1 cellular context compared by ENCODE assay signal in the genomic region with DNA sequence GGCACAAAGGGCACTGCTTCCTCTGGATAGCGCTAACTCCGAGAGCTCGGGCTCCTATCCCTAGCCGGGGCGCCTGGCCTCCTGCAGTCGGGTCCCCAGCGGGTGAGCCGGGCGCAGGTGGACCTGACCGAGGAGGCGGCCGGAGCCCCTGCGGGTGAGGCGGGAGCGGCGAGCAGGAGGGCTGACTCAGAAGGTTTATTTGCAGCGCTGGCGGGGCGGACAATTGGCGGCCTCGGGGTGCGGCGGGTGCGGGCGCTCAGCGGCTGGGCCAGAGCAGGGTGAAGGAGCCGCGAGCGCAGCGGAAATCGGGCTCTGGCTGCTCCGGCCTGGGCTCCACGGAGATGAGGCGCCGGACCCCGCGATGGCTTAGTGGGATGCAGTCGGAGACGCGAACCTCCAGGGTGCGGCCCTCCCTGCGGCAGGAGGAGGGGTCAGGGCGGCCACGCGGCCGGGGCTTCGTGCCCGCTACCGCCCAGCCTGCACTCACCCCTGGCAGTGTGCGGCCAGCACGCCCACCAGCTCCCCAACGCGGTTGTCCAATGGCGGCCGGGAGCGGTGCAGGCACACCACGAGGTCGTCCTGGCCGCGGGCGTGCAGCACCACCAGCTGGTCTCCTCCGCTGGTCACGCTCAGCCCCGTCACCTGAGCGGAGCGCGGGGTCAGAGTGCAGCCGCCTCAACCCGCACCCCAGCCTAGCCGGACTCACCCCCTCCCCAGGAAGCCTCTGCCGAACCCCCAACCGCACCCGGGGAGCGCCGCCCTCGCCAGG.
TF ChIP-seq lines count a peak whose summit lies in the region.

No MANE protein-coding gene starts in this region.

TF ChIP-seq in WTC11, 78 proteins besides CTCF, POLR2A, EP300 and RAD21 (continued from another document and continues in another):
- TF ChIP-seq, protein P1, sequence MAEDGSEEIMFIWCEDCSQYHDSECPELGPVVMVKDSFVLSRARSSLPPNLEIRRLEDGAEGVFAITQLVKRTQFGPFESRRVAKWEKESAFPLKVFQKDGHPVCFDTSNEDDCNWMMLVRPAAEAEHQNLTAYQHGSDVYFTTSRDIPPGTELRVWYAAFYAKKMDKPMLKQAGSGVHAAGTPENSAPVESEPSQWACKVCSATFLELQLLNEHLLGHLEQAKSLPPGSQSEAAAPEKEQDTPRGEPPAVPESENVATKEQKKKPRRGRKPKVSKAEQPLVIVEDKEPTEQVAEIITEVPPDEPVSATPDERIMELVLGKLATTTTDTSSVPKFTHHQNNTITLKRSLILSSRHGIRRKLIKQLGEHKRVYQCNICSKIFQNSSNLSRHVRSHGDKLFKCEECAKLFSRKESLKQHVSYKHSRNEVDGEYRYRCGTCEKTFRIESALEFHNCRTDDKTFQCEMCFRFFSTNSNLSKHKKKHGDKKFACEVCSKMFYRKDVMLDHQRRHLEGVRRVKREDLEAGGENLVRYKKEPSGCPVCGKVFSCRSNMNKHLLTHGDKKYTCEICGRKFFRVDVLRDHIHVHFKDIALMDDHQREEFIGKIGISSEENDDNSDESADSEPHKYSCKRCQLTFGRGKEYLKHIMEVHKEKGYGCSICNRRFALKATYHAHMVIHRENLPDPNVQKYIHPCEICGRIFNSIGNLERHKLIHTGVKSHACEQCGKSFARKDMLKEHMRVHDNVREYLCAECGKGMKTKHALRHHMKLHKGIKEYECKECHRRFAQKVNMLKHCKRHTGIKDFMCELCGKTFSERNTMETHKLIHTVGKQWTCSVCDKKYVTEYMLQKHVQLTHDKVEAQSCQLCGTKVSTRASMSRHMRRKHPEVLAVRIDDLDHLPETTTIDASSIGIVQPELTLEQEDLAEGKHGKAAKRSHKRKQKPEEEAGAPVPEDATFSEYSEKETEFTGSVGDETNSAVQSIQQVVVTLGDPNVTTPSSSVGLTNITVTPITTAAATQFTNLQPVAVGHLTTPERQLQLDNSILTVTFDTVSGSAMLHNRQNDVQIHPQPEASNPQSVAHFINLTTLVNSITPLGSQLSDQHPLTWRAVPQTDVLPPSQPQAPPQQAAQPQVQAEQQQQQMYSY (CRISPR knock-in tag; IDR thresholded peaks at IDR 0.05): peak; percentile 64; the same call in 1 of the 2 replicates
- TF ChIP-seq, protein P2, sequence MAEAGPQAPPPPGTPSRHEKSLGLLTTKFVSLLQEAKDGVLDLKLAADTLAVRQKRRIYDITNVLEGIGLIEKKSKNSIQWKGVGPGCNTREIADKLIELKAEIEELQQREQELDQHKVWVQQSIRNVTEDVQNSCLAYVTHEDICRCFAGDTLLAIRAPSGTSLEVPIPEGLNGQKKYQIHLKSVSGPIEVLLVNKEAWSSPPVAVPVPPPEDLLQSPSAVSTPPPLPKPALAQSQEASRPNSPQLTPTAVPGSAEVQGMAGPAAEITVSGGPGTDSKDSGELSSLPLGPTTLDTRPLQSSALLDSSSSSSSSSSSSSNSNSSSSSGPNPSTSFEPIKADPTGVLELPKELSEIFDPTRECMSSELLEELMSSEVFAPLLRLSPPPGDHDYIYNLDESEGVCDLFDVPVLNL (CRISPR knock-in tag; IDR thresholded peaks at IDR 0.05; ENCODE audit: borderline replicate concordance, low read depth): peak; percentile 60; the same call in 1 of the 2 replicates
- TF ChIP-seq EMX1 (CRISPR knock-in tag; IDR thresholded peaks at IDR 0.05) (no peak), SOX15 (CRISPR knock-in tag; IDR thresholded peaks at IDR 0.05) (no peak), TCF7 (CRISPR knock-in tag; IDR thresholded peaks at IDR 0.05; ENCODE audit: low read depth) (peak; percentile 91; the same call in 1 of the 2 replicates), GRHL2 (CRISPR knock-in tag; IDR thresholded peaks at IDR 0.05; ENCODE audit: insufficient replicate concordance, severe bottlenecking) (no peak), PRRX2 (CRISPR knock-in tag; IDR thresholded peaks at IDR 0.05) (no peak), ZNF219 (CRISPR knock-in tag; IDR thresholded peaks at IDR 0.05; ENCODE audit: borderline replicate concordance) (no peak)
- TF ChIP-seq, protein P3, sequence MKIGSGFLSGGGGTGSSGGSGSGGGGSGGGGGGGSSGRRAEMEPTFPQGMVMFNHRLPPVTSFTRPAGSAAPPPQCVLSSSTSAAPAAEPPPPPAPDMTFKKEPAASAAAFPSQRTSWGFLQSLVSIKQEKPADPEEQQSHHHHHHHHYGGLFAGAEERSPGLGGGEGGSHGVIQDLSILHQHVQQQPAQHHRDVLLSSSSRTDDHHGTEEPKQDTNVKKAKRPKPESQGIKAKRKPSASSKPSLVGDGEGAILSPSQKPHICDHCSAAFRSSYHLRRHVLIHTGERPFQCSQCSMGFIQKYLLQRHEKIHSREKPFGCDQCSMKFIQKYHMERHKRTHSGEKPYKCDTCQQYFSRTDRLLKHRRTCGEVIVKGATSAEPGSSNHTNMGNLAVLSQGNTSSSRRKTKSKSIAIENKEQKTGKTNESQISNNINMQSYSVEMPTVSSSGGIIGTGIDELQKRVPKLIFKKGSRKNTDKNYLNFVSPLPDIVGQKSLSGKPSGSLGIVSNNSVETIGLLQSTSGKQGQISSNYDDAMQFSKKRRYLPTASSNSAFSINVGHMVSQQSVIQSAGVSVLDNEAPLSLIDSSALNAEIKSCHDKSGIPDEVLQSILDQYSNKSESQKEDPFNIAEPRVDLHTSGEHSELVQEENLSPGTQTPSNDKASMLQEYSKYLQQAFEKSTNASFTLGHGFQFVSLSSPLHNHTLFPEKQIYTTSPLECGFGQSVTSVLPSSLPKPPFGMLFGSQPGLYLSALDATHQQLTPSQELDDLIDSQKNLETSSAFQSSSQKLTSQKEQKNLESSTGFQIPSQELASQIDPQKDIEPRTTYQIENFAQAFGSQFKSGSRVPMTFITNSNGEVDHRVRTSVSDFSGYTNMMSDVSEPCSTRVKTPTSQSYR (CRISPR knock-in tag; IDR thresholded peaks at IDR 0.05): 0 out of 2 replicates have a peak, but pooled peaks have one; percentile 55
- TF ChIP-seq, protein P4, sequence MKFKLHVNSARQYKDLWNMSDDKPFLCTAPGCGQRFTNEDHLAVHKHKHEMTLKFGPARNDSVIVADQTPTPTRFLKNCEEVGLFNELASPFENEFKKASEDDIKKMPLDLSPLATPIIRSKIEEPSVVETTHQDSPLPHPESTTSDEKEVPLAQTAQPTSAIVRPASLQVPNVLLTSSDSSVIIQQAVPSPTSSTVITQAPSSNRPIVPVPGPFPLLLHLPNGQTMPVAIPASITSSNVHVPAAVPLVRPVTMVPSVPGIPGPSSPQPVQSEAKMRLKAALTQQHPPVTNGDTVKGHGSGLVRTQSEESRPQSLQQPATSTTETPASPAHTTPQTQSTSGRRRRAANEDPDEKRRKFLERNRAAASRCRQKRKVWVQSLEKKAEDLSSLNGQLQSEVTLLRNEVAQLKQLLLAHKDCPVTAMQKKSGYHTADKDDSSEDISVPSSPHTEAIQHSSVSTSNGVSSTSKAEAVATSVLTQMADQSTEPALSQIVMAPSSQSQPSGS (CRISPR knock-in tag; IDR thresholded peaks at IDR 0.05; ENCODE audit: borderline replicate concordance, low read depth): 0 out of 2 replicates have a peak, but pooled peaks have one; percentile 55
- TF ChIP-seq, protein P5, sequence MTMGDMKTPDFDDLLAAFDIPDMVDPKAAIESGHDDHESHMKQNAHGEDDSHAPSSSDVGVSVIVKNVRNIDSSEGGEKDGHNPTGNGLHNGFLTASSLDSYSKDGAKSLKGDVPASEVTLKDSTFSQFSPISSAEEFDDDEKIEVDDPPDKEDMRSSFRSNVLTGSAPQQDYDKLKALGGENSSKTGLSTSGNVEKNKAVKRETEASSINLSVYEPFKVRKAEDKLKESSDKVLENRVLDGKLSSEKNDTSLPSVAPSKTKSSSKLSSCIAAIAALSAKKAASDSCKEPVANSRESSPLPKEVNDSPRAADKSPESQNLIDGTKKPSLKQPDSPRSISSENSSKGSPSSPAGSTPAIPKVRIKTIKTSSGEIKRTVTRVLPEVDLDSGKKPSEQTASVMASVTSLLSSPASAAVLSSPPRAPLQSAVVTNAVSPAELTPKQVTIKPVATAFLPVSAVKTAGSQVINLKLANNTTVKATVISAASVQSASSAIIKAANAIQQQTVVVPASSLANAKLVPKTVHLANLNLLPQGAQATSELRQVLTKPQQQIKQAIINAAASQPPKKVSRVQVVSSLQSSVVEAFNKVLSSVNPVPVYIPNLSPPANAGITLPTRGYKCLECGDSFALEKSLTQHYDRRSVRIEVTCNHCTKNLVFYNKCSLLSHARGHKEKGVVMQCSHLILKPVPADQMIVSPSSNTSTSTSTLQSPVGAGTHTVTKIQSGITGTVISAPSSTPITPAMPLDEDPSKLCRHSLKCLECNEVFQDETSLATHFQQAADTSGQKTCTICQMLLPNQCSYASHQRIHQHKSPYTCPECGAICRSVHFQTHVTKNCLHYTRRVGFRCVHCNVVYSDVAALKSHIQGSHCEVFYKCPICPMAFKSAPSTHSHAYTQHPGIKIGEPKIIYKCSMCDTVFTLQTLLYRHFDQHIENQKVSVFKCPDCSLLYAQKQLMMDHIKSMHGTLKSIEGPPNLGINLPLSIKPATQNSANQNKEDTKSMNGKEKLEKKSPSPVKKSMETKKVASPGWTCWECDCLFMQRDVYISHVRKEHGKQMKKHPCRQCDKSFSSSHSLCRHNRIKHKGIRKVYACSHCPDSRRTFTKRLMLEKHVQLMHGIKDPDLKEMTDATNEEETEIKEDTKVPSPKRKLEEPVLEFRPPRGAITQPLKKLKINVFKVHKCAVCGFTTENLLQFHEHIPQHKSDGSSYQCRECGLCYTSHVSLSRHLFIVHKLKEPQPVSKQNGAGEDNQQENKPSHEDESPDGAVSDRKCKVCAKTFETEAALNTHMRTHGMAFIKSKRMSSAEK (CRISPR knock-in tag; IDR thresholded peaks at IDR 0.05; ENCODE audit: borderline replicate concordance): no peak
- TF ChIP-seq, protein P6, sequence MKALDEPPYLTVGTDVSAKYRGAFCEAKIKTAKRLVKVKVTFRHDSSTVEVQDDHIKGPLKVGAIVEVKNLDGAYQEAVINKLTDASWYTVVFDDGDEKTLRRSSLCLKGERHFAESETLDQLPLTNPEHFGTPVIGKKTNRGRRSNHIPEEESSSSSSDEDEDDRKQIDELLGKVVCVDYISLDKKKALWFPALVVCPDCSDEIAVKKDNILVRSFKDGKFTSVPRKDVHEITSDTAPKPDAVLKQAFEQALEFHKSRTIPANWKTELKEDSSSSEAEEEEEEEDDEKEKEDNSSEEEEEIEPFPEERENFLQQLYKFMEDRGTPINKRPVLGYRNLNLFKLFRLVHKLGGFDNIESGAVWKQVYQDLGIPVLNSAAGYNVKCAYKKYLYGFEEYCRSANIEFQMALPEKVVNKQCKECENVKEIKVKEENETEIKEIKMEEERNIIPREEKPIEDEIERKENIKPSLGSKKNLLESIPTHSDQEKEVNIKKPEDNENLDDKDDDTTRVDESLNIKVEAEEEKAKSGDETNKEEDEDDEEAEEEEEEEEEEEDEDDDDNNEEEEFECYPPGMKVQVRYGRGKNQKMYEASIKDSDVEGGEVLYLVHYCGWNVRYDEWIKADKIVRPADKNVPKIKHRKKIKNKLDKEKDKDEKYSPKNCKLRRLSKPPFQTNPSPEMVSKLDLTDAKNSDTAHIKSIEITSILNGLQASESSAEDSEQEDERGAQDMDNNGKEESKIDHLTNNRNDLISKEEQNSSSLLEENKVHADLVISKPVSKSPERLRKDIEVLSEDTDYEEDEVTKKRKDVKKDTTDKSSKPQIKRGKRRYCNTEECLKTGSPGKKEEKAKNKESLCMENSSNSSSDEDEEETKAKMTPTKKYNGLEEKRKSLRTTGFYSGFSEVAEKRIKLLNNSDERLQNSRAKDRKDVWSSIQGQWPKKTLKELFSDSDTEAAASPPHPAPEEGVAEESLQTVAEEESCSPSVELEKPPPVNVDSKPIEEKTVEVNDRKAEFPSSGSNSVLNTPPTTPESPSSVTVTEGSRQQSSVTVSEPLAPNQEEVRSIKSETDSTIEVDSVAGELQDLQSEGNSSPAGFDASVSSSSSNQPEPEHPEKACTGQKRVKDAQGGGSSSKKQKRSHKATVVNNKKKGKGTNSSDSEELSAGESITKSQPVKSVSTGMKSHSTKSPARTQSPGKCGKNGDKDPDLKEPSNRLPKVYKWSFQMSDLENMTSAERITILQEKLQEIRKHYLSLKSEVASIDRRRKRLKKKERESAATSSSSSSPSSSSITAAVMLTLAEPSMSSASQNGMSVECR (CRISPR knock-in tag; IDR thresholded peaks at IDR 0.05; ENCODE audit: borderline replicate concordance): peak; percentile 92
- TF ChIP-seq, protein P7, sequence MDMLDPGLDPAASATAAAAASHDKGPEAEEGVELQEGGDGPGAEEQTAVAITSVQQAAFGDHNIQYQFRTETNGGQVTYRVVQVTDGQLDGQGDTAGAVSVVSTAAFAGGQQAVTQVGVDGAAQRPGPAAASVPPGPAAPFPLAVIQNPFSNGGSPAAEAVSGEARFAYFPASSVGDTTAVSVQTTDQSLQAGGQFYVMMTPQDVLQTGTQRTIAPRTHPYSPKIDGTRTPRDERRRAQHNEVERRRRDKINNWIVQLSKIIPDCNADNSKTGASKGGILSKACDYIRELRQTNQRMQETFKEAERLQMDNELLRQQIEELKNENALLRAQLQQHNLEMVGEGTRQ (CRISPR knock-in tag; IDR thresholded peaks at IDR 0.05): 0 out of 2 replicates have a peak, but pooled peaks have one; percentile 42
- TF ChIP-seq, protein P8, sequence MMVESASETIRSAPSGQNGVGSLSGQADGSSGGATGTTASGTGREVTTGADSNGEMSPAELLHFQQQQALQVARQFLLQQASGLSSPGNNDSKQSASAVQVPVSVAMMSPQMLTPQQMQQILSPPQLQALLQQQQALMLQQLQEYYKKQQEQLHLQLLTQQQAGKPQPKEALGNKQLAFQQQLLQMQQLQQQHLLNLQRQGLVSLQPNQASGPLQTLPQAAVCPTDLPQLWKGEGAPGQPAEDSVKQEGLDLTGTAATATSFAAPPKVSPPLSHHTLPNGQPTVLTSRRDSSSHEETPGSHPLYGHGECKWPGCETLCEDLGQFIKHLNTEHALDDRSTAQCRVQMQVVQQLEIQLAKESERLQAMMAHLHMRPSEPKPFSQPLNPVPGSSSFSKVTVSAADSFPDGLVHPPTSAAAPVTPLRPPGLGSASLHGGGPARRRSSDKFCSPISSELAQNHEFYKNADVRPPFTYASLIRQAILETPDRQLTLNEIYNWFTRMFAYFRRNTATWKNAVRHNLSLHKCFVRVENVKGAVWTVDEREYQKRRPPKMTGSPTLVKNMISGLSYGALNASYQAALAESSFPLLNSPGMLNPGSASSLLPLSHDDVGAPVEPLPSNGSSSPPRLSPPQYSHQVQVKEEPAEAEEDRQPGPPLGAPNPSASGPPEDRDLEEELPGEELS (CRISPR knock-in tag; IDR thresholded peaks at IDR 0.05): peak; percentile 95
- TF ChIP-seq, protein P9, sequence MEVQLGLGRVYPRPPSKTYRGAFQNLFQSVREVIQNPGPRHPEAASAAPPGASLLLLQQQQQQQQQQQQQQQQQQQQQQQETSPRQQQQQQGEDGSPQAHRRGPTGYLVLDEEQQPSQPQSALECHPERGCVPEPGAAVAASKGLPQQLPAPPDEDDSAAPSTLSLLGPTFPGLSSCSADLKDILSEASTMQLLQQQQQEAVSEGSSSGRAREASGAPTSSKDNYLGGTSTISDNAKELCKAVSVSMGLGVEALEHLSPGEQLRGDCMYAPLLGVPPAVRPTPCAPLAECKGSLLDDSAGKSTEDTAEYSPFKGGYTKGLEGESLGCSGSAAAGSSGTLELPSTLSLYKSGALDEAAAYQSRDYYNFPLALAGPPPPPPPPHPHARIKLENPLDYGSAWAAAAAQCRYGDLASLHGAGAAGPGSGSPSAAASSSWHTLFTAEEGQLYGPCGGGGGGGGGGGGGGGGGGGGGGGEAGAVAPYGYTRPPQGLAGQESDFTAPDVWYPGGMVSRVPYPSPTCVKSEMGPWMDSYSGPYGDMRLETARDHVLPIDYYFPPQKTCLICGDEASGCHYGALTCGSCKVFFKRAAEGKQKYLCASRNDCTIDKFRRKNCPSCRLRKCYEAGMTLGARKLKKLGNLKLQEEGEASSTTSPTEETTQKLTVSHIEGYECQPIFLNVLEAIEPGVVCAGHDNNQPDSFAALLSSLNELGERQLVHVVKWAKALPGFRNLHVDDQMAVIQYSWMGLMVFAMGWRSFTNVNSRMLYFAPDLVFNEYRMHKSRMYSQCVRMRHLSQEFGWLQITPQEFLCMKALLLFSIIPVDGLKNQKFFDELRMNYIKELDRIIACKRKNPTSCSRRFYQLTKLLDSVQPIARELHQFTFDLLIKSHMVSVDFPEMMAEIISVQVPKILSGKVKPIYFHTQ (CRISPR knock-in tag; IDR thresholded peaks at IDR 0.05): no peak
